In genomic region chr4:8072235-8072968, GRCh38 we compare ENCODE assay signal across 18 cellular contexts.
A peak's percentile ranks its signal among the peaks of the same experiment; 100 is the strongest.
DNase-seq lines count a peak whose midpoint lies in the region; ATAC-seq and TF ChIP-seq lines count a peak whose summit lies in the region.
"Had no signal": no experiment of that assay in that cellular context is flagged by ENCODE, and none has a peak within 500 bp of the region (broad histone marks: within the 10 kb centered on the region; RNA-seq: fewer than 3 reads in every experiment).

No MANE protein-coding gene starts in this region.

- H3K27ac ChIP-seq in caudate nucleus (ENCODE audit: low read depth, low read length) (peak overlapping the region; percentile 73), neural cell (ENCODE audit: low read length) (no peak overlapping the region), thyroid gland (no peak overlapping the region)
- H3K27ac ChIP-seq: SJCRH30 had no signal

- no peaks in the 10 kb centered on the region for H3K9me2 ChIP-seq in neural cell (ENCODE audit: insufficient read depth, low read length)

- H3K9me3 ChIP-seq in neural cell (ENCODE audit: low read length) (no peaks in the 10 kb centered on the region), thyroid gland (no peaks in the 10 kb centered on the region)
- H3K9me3 ChIP-seq: SJCRH30 had no signal

- TF ChIP-seq RAD21 in neural cell (conservative IDR thresholded peaks at IDR 0.05), result no peak

- H3K36me3 ChIP-seq in H7 (replicated peaks; ENCODE audit: control insufficient read depth, insufficient read depth, low read length), result no peaks in the 10 kb centered on the region
- no peaks in the 10 kb centered on the region for H3K36me3 ChIP-seq in neural cell (ENCODE audit: insufficient read depth, low read length)
- H3K36me3 ChIP-seq in thyroid gland, result no peaks in the 10 kb centered on the region
- H3K36me3 ChIP-seq: SJCRH30 had no signal

- TF ChIP-seq EP300 in neural cell (conservative IDR thresholded peaks at IDR 0.05; ENCODE audit: poor library complexity, severe bottlenecking), result no peak

- H3K9ac ChIP-seq in neural cell (ENCODE audit: low read length), result peak overlapping the region; percentile 46

- peak; percentile 54 for DNase-seq in H7
- DNase-seq in caudate nucleus (lab: John Stamatoyannopoulos, UW), result no peak
- peak; percentile 52 to 74 for DNase-seq in thyroid gland
- DNase-seq in activated CD4-positive, alpha-beta T cell treated with anti-CD3 and anti-CD28 coated beads, Interleukin-2, amount 50 U/mL, for 1 hour, result no peak
- no peak for DNase-seq in NCI-H1048 (lab: John Stamatoyannopoulos, UW)
- DNase-seq: Calu3; CD4-positive, alpha-beta memory T cell; DMS53; KBM-7; MV-4-11; NCI-H1436 treated with DMSO at 0.1 percent for 48 hours; NCI-H2029 treated with DMSO at 0.1 percent for 48 hours; NCI-H2171 treated with DMSO at 0.1 percent for 48 hours; NCI-H774; PC-3; SJCRH30 had no signal

- no peak for TF ChIP-seq POLR2A in thyroid gland (IDR thresholded peaks at IDR 0.05)

- intact Hi-C loops in thyroid gland (cut with DNase I), result no loop called here

- WGBS in thyroid gland, 2 donors, result 54 to 62% methylated on average over 10 to 14 of the region's 20 CpGs

- no peak overlapping the region for H3K4me2 ChIP-seq in neural cell (ENCODE audit: low read length)

- no peaks in the 10 kb centered on the region for H3F3A ChIP-seq in neural cell (ENCODE audit: insufficient read depth, low read length, poor library complexity, severe bottlenecking)

- no peaks in the 10 kb centered on the region for H3K27me3 ChIP-seq in H7 (ENCODE audit: control insufficient read depth, insufficient read depth, low read length)
- H3K27me3 ChIP-seq in neural cell (ENCODE audit: insufficient read depth, low read depth, low read length), result no peaks in the 10 kb centered on the region
- no peaks in the 10 kb centered on the region for H3K27me3 ChIP-seq in thyroid gland

- H3K4me1 ChIP-seq in thyroid gland, result peaks cover 0 to 6% of the 10 kb centered on the region in 2 donors
- H3K4me1 ChIP-seq: SJCRH30 had no signal

- no peak overlapping the region for H2AFZ ChIP-seq in neural cell (ENCODE audit: low read depth, low read length)

- TF ChIP-seq CTCF in neural cell (IDR thresholded peaks at IDR 0.05; ENCODE audit: poor library complexity, severe bottlenecking) (no peak), thyroid gland (IDR thresholded peaks at IDR 0.05) (no peak)

- H3K4me3 ChIP-seq in H7 (ENCODE audit: insufficient read depth, low read depth, low read length) (no peak overlapping the region), neural cell (ENCODE audit: low read length) (no peak overlapping the region), thyroid gland (replicated peaks in 1 of 3) (no peak overlapping the region)
- H3K4me3 ChIP-seq: SJCRH30 had no signal

- H4K20me1 ChIP-seq in neural cell (ENCODE audit: insufficient read depth), result no peaks in the 10 kb centered on the region

- ATAC-seq in HG02763 (IDR thresholded peaks at IDR 0.05; ENCODE audit: unreplicated experiment), result no peak
- ATAC-seq: PC-3 had no signal

- no peaks in the 10 kb centered on the region for H3K79me2 ChIP-seq in neural cell (replicated peaks; ENCODE audit: insufficient read depth, low read length)

TF ChIP-seq in neural cell, 6 proteins besides CTCF, POLR2A, EP300 and RAD21:
- TF ChIP-seq MXI1 (conservative IDR thresholded peaks at IDR 0.05; ENCODE audit: poor library complexity, severe bottlenecking), result no peak
- no peak for TF ChIP-seq TAF1 (IDR thresholded peaks at IDR 0.05; ENCODE audit: low read depth)
- no peak for TF ChIP-seq POLR2AphosphoS5 (IDR thresholded peaks at IDR 0.05)
- TF ChIP-seq REST (IDR thresholded peaks at IDR 0.05; ENCODE audit: borderline replicate concordance), result no peak
- no peak for TF ChIP-seq EZH2 (IDR thresholded peaks at IDR 0.05; ENCODE audit: borderline replicate concordance, insufficient read depth, low read length, poor library complexity, severe bottlenecking)
- TF ChIP-seq SMC3 (conservative IDR thresholded peaks at IDR 0.05; ENCODE audit: poor library complexity), result no peak

Comparison
In these comparisons a context has a peak if more than half of its experiments do, and no peak if none do; other contexts are left out.
1. DNase-seq: peak in H7 (single experiment) and thyroid gland (2 of 2); none in caudate nucleus (0 of 61), activated CD4-positive, alpha-beta T cell treated with anti-CD3 and anti-CD28 coated beads, Interleukin-2, amount 50 U/mL, for 1 hour (single experiment) and NCI-H1048 (single experiment).